Comparison of ENCODE assay signal across 8 cellular contexts in genomic region chr9:122904823-122905710, GRCh38.
A peak's percentile ranks its signal among the peaks of the same experiment; 100 is the strongest.
DNase-seq lines count a peak whose midpoint lies in the region; ATAC-seq and TF ChIP-seq lines count a peak whose summit lies in the region.

Gene RC3H2, minus strand, starts transcription at chr9:122905359. Its CDS starts 7,850 bp downstream, at chr9:122897509.

- ATAC-seq in GM19035 (IDR thresholded peaks at IDR 0.05; ENCODE audit: unreplicated experiment) (peak; percentile 88), HG03354 (IDR thresholded peaks at IDR 0.05; ENCODE audit: poor library complexity, severe bottlenecking, unreplicated experiment) (peak; percentile 85)
- peak; percentile 88 to 90 for ATAC-seq in activated CD4-positive, CD25-positive, alpha-beta regulatory T cell treated with anti-CD3 and anti-CD28 coated beads, Interleukin-2, amount 50 U/mL, for 24 hours

- H3K4me3 ChIP-seq in AG10803 (ENCODE audit: low read length): peak within 1 kb of the TSS; percentile 85

- no peak for TF ChIP-seq CTCF in AG10803 (conservative IDR thresholded peaks at IDR 0.05; ENCODE audit: low read length)

- DNase-seq in AG10803 (ENCODE audit: low read depth): peak; percentile 100
- peak; percentile 96 for DNase-seq in NCI-H446 treated with DMSO at 0.1 percent for 48 hours (lab: John Stamatoyannopoulos, UW)
- peak; percentile 100 for DNase-seq in cerebellar cortex (ENCODE audit: low spot score)
- DNase-seq in iris pigment epithelial cell (ENCODE audit: low read depth): peak; percentile 100
- DNase-seq in stimulated activated CD4-positive, alpha-beta T cell treated with anti-CD3 and anti-CD28 coated beads, Interleukin-12 subunit alpha, Interleukin-12 subunit beta, amount 100 ng/mL, for 24 hours (ENCODE audit: low read depth in 2 of 2): peak; percentile 92 to 93

Comparison
In these comparisons a context has a peak if more than half of its experiments do, and no peak if none do; other contexts are left out.
1. Peak in every context shown above with its lines: DNase-seq, ATAC-seq and H3K4me3 ChIP-seq.